ENCODE assay signal across 11 cellular contexts in genomic region chr4:10983274-10983673, GRCh38.
DNase-seq lines count a peak whose midpoint lies in the region; ATAC-seq lines count a peak whose summit lies in the region.
"Had no signal": no experiment of that assay in that cellular context is flagged by ENCODE, and none has a peak within 500 bp of the region (broad histone marks: within the 10 kb centered on the region; RNA-seq: fewer than 3 reads in every experiment).

No MANE protein-coding gene starts in this region.

- H3K4me1 Mint-ChIP-seq in activated naive CD4-positive, alpha-beta T cell treated with anti-CD3 and anti-CD28 coated beads, Interleukin-2, amount 10 ng/mL, durations not matched to agents 7 days and 5 days, result peaks cover 4% of the 10 kb centered on the region
- H3K4me1 Mint-ChIP-seq in T-helper 17 cell, result peaks cover 12% of the 10 kb centered on the region
- peaks cover 23% of the 10 kb centered on the region for H3K4me1 Mint-ChIP-seq in stimulated activated memory B cell treated with anti-CD40 and anti-IgM and Interleukin-4, amounts not matched to agents 10 μg/mL and 1 μg/mL and 100 μg/mL, for 72 hours

- H3K27me3 Mint-ChIP-seq in activated naive CD4-positive, alpha-beta T cell treated with anti-CD3 and anti-CD28 coated beads, Interleukin-2, amount 10 ng/mL, durations not matched to agents 7 days and 5 days, result no peaks in the 10 kb centered on the region
- H3K27me3 Mint-ChIP-seq in T-helper 17 cell, result no peaks in the 10 kb centered on the region
- no peaks in the 10 kb centered on the region for H3K27me3 Mint-ChIP-seq in stimulated activated memory B cell treated with anti-CD40 and anti-IgM and Interleukin-4, amounts not matched to agents 10 μg/mL and 1 μg/mL and 100 μg/mL, for 72 hours

- ATAC-seq in HG02885 (IDR thresholded peaks at IDR 0.05; ENCODE audit: poor library complexity, unreplicated experiment) (peak; percentile 78), T-helper 17 cell (peak; percentile 64), HG03196 (IDR thresholded peaks at IDR 0.05; ENCODE audit: unreplicated experiment) (no peak), HG03095 (IDR thresholded peaks at IDR 0.05; ENCODE audit: unreplicated experiment) (no peak)
- ATAC-seq in stimulated activated memory B cell treated with anti-CD40 and anti-IgM and Interleukin-4, amounts not matched to agents 10 μg/mL and 1 μg/mL and 100 μg/mL, for 72 hours, result peak; percentile 81
- ATAC-seq: activated CD4-positive, CD25-positive, alpha-beta regulatory T cell treated with anti-CD3 and anti-CD28 coated beads, Interleukin-2, amount 50 U/mL, for 24 hours had no signal

- no peaks in the 10 kb centered on the region for H3K9me3 ChIP-seq in T-helper 17 cell (ENCODE audit: control insufficient read depth, low read length, poor library complexity, severe bottlenecking)
- H3K9me3 ChIP-seq: prostate gland had no signal

- H3K36me3 Mint-ChIP-seq in activated naive CD4-positive, alpha-beta T cell treated with anti-CD3 and anti-CD28 coated beads, Interleukin-2, amount 10 ng/mL, durations not matched to agents 7 days and 5 days, result no peaks in the 10 kb centered on the region
- H3K36me3 Mint-ChIP-seq in T-helper 17 cell (ENCODE audit: low read depth), result no peaks in the 10 kb centered on the region
- no peaks in the 10 kb centered on the region for H3K36me3 Mint-ChIP-seq in stimulated activated memory B cell treated with anti-CD40 and anti-IgM and Interleukin-4, amounts not matched to agents 10 μg/mL and 1 μg/mL and 100 μg/mL, for 72 hours

- no peaks in the 10 kb centered on the region for H3K9me3 Mint-ChIP-seq in activated naive CD4-positive, alpha-beta T cell treated with anti-CD3 and anti-CD28 coated beads, Interleukin-2, amount 10 ng/mL, durations not matched to agents 7 days and 5 days
- H3K9me3 Mint-ChIP-seq in stimulated activated memory B cell treated with anti-CD40 and anti-IgM and Interleukin-4, amounts not matched to agents 10 μg/mL and 1 μg/mL and 100 μg/mL, for 72 hours, result no peaks in the 10 kb centered on the region

- peak; percentile 21 for DNase-seq in activated naive CD4-positive, alpha-beta T cell treated with anti-CD3 and anti-CD28 coated beads, Interleukin-2, amount 10 ng/mL, durations not matched to agents 7 days and 5 days
- DNase-seq in activated naive CD4-positive, alpha-beta T cell treated with anti-CD3 and anti-CD28 coated beads, Interleukin-2, amount 50 U/mL, for 16 hours, result no peak
- DNase-seq in T-helper 17 cell (no peak), NK-92 (lab: John Stamatoyannopoulos, UW; ENCODE audit: unreplicated experiment) (no peak)
- DNase-seq: NCI-H1048 had no signal

- CTCF ChIA-PET in activated naive CD4-positive, alpha-beta T cell treated with anti-CD3 and anti-CD28 coated beads, Interleukin-2, amount 10 ng/mL, durations not matched to agents 7 days and 5 days (lab: Charles Lee), result no interaction called here

- H3K4me3 Mint-ChIP-seq in activated naive CD4-positive, alpha-beta T cell treated with anti-CD3 and anti-CD28 coated beads, Interleukin-2, amount 10 ng/mL, durations not matched to agents 7 days and 5 days, result no peak overlapping the region
- peak overlapping the region; percentile 60 for H3K4me3 Mint-ChIP-seq in T-helper 17 cell
- H3K4me3 Mint-ChIP-seq in stimulated activated memory B cell treated with anti-CD40 and anti-IgM and Interleukin-4, amounts not matched to agents 10 μg/mL and 1 μg/mL and 100 μg/mL, for 72 hours, result no peak overlapping the region

- no peak overlapping the region for H3K27ac Mint-ChIP-seq in activated naive CD4-positive, alpha-beta T cell treated with anti-CD3 and anti-CD28 coated beads, Interleukin-2, amount 10 ng/mL, durations not matched to agents 7 days and 5 days
- H3K27ac Mint-ChIP-seq in T-helper 17 cell, result no peak overlapping the region
- H3K27ac Mint-ChIP-seq in stimulated activated memory B cell treated with anti-CD40 and anti-IgM and Interleukin-4, amounts not matched to agents 10 μg/mL and 1 μg/mL and 100 μg/mL, for 72 hours, result peak overlapping the region; percentile 7

Comparison
In these comparisons a context has a peak if more than half of its experiments do, and no peak if none do; other contexts are left out.
1. ATAC-seq: peak in HG02885 (single experiment), T-helper 17 cell (single experiment) and stimulated activated memory B cell treated with anti-CD40 and anti-IgM and Interleukin-4, amounts not matched to agents 10 μg/mL and 1 μg/mL and 100 μg/mL, for 72 hours (single experiment); none in HG03196 (single experiment) and HG03095 (single experiment).